In genomic region chr11:85970593-85970992, GRCh38 we compare ENCODE assay signal across 1 cellular context.
A peak's percentile ranks its signal among the peaks of the same experiment; 100 is the strongest.
TF ChIP-seq lines count a peak whose summit lies in the region.

No MANE protein-coding gene starts in this region.

TF ChIP-seq in HepG2, 621 proteins besides CTCF, POLR2A, EP300 and RAD21 (continued from another document and continues in another):
- TF ChIP-seq CREM (IDR thresholded peaks at IDR 0.05) = no peak
- no peak for TF ChIP-seq CREM (CRISPR knock-in tag; IDR thresholded peaks at IDR 0.05)
- no peak for TF ChIP-seq PAF1 (CRISPR knock-in tag; IDR thresholded peaks at IDR 0.05)
- TF ChIP-seq ZNF746 (CRISPR knock-in tag; IDR thresholded peaks at IDR 0.05) = no peak
- no peak for TF ChIP-seq RFXANK (CRISPR knock-in tag; IDR thresholded peaks at IDR 0.05)
- TF ChIP-seq, protein P1, sequence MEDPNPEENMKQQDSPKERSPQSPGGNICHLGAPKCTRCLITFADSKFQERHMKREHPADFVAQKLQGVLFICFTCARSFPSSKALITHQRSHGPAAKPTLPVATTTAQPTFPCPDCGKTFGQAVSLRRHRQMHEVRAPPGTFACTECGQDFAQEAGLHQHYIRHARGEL (CRISPR knock-in tag; IDR thresholded peaks at IDR 0.05) = no peak
- no peak for TF ChIP-seq ZNF724P (CRISPR knock-in tag; IDR thresholded peaks at IDR 0.05; ENCODE audit: borderline replicate concordance)
- TF ChIP-seq HDAC6 (IDR thresholded peaks at IDR 0.05; ENCODE audit: low read depth, low read length) = no peak
- TF ChIP-seq ZNF335 (CRISPR knock-in tag; IDR thresholded peaks at IDR 0.05) = no peak
- no peak for TF ChIP-seq CAMTA2 (CRISPR knock-in tag; IDR thresholded peaks at IDR 0.05; ENCODE audit: borderline replicate concordance)
- no peak for TF ChIP-seq RFXAP (CRISPR knock-in tag; IDR thresholded peaks at IDR 0.05; ENCODE audit: borderline replicate concordance)
- TF ChIP-seq, protein P2, sequence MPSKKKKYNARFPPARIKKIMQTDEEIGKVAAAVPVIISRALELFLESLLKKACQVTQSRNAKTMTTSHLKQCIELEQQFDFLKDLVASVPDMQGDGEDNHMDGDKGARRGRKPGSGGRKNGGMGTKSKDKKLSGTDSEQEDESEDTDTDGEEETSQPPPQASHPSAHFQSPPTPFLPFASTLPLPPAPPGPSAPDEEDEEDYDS (CRISPR knock-in tag; IDR thresholded peaks at IDR 0.05) = no peak
- TF ChIP-seq, protein P3, sequence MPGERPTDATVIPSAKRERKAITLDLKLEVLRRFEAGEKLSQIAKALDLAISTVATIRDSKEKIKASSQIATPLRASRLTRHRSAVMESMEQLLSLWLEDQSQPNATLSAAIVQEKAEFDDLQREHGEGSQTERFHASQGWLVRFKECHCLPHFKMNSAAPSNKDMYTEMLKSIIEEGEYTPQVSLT (CRISPR knock-in tag; IDR thresholded peaks at IDR 0.05; ENCODE audit: borderline replicate concordance, low read depth) = no peak
- no peak for TF ChIP-seq RBAK (CRISPR knock-in tag; IDR thresholded peaks at IDR 0.05)
- no peak for TF ChIP-seq HOXA3 (CRISPR knock-in tag; IDR thresholded peaks at IDR 0.05)
- TF ChIP-seq SOX5 (CRISPR knock-in tag; IDR thresholded peaks at IDR 0.05; ENCODE audit: borderline replicate concordance) = peak; percentile 70; the same call in 1 of the 2 replicates
- TF ChIP-seq, protein P4, sequence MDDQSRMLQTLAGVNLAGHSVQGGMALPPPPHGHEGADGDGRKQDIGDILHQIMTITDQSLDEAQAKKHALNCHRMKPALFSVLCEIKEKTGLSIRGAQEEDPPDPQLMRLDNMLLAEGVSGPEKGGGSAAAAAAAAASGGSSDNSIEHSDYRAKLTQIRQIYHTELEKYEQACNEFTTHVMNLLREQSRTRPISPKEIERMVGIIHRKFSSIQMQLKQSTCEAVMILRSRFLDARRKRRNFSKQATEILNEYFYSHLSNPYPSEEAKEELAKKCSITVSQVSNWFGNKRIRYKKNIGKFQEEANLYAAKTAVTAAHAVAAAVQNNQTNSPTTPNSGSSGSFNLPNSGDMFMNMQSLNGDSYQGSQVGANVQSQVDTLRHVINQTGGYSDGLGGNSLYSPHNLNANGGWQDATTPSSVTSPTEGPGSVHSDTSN (CRISPR knock-in tag; IDR thresholded peaks at IDR 0.05; ENCODE audit: borderline replicate concordance) = no peak
- no peak for TF ChIP-seq HNRNPUL1 (IDR thresholded peaks at IDR 0.05; ENCODE audit: low read depth, low read length)
- peak; percentile 74 for TF ChIP-seq ZNF503 (CRISPR knock-in tag; IDR thresholded peaks at IDR 0.05)
- no peak for TF ChIP-seq KLF13 (CRISPR knock-in tag; IDR thresholded peaks at IDR 0.05)
- TF ChIP-seq, protein P5, sequence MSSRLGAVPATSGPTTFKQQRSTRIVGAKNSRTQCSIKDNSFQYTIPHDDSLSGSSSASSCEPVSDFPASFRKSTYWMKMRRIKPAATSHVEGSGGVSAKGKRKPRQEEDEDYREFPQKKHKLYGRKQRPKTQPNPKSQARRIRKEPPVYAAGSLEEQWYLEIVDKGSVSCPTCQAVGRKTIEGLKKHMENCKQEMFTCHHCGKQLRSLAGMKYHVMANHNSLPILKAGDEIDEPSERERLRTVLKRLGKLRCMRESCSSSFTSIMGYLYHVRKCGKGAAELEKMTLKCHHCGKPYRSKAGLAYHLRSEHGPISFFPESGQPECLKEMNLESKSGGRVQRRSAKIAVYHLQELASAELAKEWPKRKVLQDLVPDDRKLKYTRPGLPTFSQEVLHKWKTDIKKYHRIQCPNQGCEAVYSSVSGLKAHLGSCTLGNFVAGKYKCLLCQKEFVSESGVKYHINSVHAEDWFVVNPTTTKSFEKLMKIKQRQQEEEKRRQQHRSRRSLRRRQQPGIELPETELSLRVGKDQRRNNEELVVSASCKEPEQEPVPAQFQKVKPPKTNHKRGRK (CRISPR knock-in tag; IDR thresholded peaks at IDR 0.05) = no peak
- TF ChIP-seq SIX4 (CRISPR knock-in tag; IDR thresholded peaks at IDR 0.05) = 0 out of 2 replicates have a peak, but pooled peaks have one; percentile 42
- no peak for TF ChIP-seq GPBP1L1 (CRISPR knock-in tag; IDR thresholded peaks at IDR 0.05)
- TF ChIP-seq ZNF781 (CRISPR knock-in tag; IDR thresholded peaks at IDR 0.05; ENCODE audit: borderline replicate concordance, not compliant biosample characterization) = no peak
- no peak for TF ChIP-seq NFIB (CRISPR knock-in tag; IDR thresholded peaks at IDR 0.05; ENCODE audit: borderline replicate concordance)
- TF ChIP-seq ZMYM3 (CRISPR knock-in tag; IDR thresholded peaks at IDR 0.05) = peak; percentile 91
- TF ChIP-seq ZNF780A (CRISPR knock-in tag; IDR thresholded peaks at IDR 0.05) = no peak
- TF ChIP-seq ZNF546 (CRISPR knock-in tag; conservative IDR thresholded peaks at IDR 0.05) = no peak
- TF ChIP-seq, protein P6, sequence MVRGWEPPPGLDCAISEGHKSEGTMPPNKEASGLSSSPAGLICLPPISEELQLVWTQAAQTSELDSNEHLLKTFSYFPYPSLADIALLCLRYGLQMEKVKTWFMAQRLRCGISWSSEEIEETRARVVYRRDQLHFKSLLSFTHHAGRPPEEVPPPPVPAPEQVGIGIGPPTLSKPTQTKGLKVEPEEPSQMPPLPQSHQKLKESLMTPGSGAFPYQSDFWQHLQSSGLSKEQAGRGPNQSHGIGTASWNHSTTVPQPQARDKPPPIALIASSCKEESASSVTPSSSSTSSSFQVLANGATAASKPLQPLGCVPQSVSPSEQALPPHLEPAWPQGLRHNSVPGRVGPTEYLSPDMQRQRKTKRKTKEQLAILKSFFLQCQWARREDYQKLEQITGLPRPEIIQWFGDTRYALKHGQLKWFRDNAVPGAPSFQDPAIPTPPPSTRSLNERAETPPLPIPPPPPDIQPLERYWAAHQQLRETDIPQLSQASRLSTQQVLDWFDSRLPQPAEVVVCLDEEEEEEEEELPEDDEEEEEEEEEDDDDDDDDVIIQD (CRISPR knock-in tag; IDR thresholded peaks at IDR 0.05; ENCODE audit: low read depth) = peak; percentile 81
- no peak for TF ChIP-seq KLF11 (CRISPR knock-in tag; IDR thresholded peaks at IDR 0.05)
- TF ChIP-seq ZNF563 (CRISPR knock-in tag; IDR thresholded peaks at IDR 0.05) = no peak
- no peak for TF ChIP-seq ZNF451 (CRISPR knock-in tag; IDR thresholded peaks at IDR 0.05)
- no peak for TF ChIP-seq ZNF3 (CRISPR knock-in tag; IDR thresholded peaks at IDR 0.05)
- TF ChIP-seq ZNF883 (CRISPR knock-in tag; IDR thresholded peaks at IDR 0.05; ENCODE audit: not compliant biosample characterization) = no peak
- TF ChIP-seq TERF1 (CRISPR knock-in tag; IDR thresholded peaks at IDR 0.05) = no peak
- TF ChIP-seq RCOR2 (CRISPR knock-in tag; IDR thresholded peaks at IDR 0.05) = peak; percentile 84
- TF ChIP-seq PAXIP1 (CRISPR knock-in tag; conservative IDR thresholded peaks at IDR 0.05) = peak; percentile 59
- TF ChIP-seq ZNF672 (CRISPR knock-in tag; IDR thresholded peaks at IDR 0.05) = no peak
- peak; percentile 35; the same call in 1 of the 2 replicates for TF ChIP-seq THRA (CRISPR knock-in tag; IDR thresholded peaks at IDR 0.05; ENCODE audit: borderline replicate concordance)
- TF ChIP-seq ZGPAT (CRISPR knock-in tag; IDR thresholded peaks at IDR 0.05) = peak; percentile 38; the same call in 1 of the 2 replicates
- TF ChIP-seq ZNF841 (CRISPR knock-in tag; IDR thresholded peaks at IDR 0.05; ENCODE audit: borderline replicate concordance) = no peak
- TF ChIP-seq NFKB2 (CRISPR knock-in tag; IDR thresholded peaks at IDR 0.05; ENCODE audit: borderline replicate concordance) = no peak
- no peak for TF ChIP-seq NR2F2 (IDR thresholded peaks at IDR 0.05; ENCODE audit: borderline replicate concordance, low read depth)
